In genomic region chr16:81061855-81062608, GRCh38 we compare ENCODE assay signal across 1 cellular context.
TF ChIP-seq lines count a peak whose summit lies in the region.

No MANE protein-coding gene starts in this region.

TF ChIP-seq in GM23338, 12 proteins besides CTCF, POLR2A, EP300 and RAD21:
- TF ChIP-seq EZH2 (IDR thresholded peaks at IDR 0.05; ENCODE audit: low read depth, unreplicated experiment) (no peak), EZH2phosphoT487 (IDR thresholded peaks at IDR 0.05; ENCODE audit: unreplicated experiment) (no peak), STAT1 (IDR thresholded peaks at IDR 0.05; ENCODE audit: unreplicated experiment) (no peak), NANOG (IDR thresholded peaks at IDR 0.05; ENCODE audit: borderline replicate concordance) (no peak)
